In the genomic region with DNA sequence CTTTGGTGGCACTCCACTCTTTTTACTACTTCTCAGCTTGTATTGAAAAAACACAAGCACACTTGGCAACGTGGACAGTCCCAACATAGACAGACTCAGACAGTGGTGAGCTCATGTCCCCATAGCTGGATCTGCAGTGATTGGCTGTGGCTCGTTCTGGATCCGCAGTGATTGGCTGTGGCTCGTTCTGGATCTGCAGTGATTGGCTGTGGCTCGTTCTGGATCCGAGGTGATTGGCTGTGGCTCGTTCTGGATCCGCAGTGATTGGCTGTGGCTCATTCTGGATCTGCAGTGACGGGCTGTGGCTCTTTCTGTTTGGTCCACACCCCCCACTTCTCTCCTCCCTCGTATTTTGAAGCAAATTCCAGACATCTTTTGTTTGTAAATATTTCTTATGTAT, we compare ENCODE assay signal across 2 cellular contexts.
A peak's percentile ranks its signal among the peaks of the same experiment; 100 is the strongest.
TF ChIP-seq lines count a peak whose summit lies in the region.

No MANE protein-coding gene starts in this region.

TF ChIP-seq in HCT116, 20 proteins besides CTCF, POLR2A, EP300 and RAD21:
- TF ChIP-seq EZH2 (IDR thresholded peaks at IDR 0.05) (no peak), ELF1 (IDR thresholded peaks at IDR 0.05; ENCODE audit: borderline replicate concordance, low read depth) (no peak), ZBTB33 (IDR thresholded peaks at IDR 0.05; ENCODE audit: extremely low read depth, insufficient replicate concordance, low read length) (no peak), ATF3 (IDR thresholded peaks at IDR 0.05) (no peak), POLR2AphosphoS5 (IDR thresholded peaks at IDR 0.05; ENCODE audit: low read depth, low read length) (no peak), ZNF274 (IDR thresholded peaks at IDR 0.05; ENCODE audit: low read depth, low read length) (no peak), FOSL1 (IDR thresholded peaks at IDR 0.05; ENCODE audit: low read depth) (no peak), CEBPB (IDR thresholded peaks at IDR 0.05; ENCODE audit: low read depth) (no peak), MAX (IDR thresholded peaks at IDR 0.05) (no peak), SRF (IDR thresholded peaks at IDR 0.05; ENCODE audit: low read depth) (no peak), CBX3 (IDR thresholded peaks at IDR 0.05; ENCODE audit: low read depth) (no peak), JUND (IDR thresholded peaks at IDR 0.05) (no peak), YY1 (IDR thresholded peaks at IDR 0.05; ENCODE audit: extremely low read depth, insufficient replicate concordance, low read depth, low read length) (no peak), ZFX (IDR thresholded peaks at IDR 0.05) (no peak), SIN3A (IDR thresholded peaks at IDR 0.05; ENCODE audit: low read depth) (no peak), EZH2phosphoT487 (IDR thresholded peaks at IDR 0.05; ENCODE audit: borderline replicate concordance) (no peak), TCF7L2 (IDR thresholded peaks at IDR 0.05; ENCODE audit: borderline replicate concordance, extremely low read depth, insufficient read depth, insufficient read length) (no peak), SP1 (IDR thresholded peaks at IDR 0.05; ENCODE audit: low read depth) (no peak), EGR1 (IDR thresholded peaks at IDR 0.05; ENCODE audit: low read depth) (no peak)
- TF ChIP-seq, protein P1, sequence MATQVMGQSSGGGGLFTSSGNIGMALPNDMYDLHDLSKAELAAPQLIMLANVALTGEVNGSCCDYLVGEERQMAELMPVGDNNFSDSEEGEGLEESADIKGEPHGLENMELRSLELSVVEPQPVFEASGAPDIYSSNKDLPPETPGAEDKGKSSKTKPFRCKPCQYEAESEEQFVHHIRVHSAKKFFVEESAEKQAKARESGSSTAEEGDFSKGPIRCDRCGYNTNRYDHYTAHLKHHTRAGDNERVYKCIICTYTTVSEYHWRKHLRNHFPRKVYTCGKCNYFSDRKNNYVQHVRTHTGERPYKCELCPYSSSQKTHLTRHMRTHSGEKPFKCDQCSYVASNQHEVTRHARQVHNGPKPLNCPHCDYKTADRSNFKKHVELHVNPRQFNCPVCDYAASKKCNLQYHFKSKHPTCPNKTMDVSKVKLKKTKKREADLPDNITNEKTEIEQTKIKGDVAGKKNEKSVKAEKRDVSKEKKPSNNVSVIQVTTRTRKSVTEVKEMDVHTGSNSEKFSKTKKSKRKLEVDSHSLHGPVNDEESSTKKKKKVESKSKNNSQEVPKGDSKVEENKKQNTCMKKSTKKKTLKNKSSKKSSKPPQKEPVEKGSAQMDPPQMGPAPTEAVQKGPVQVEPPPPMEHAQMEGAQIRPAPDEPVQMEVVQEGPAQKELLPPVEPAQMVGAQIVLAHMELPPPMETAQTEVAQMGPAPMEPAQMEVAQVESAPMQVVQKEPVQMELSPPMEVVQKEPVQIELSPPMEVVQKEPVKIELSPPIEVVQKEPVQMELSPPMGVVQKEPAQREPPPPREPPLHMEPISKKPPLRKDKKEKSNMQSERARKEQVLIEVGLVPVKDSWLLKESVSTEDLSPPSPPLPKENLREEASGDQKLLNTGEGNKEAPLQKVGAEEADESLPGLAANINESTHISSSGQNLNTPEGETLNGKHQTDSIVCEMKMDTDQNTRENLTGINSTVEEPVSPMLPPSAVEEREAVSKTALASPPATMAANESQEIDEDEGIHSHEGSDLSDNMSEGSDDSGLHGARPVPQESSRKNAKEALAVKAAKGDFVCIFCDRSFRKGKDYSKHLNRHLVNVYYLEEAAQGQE (IDR thresholded peaks at IDR 0.05; ENCODE audit: low read depth) = no peak

TF ChIP-seq in GM12878, 131 proteins besides CTCF, POLR2A, EP300 and RAD21:
- TF ChIP-seq FOS (IDR thresholded peaks at IDR 0.05; ENCODE audit: borderline replicate concordance, extremely low read depth, insufficient read length) (peak; percentile 14), KAT2A (conservative IDR thresholded peaks at IDR 0.05; ENCODE audit: control insufficient read depth, low read depth, low read length) (no peak), SP1 (IDR thresholded peaks at IDR 0.05; ENCODE audit: low read depth, low read length) (peak; percentile 49), HDAC2 (IDR thresholded peaks at IDR 0.05) (no peak), TCF3 (IDR thresholded peaks at IDR 0.05; ENCODE audit: borderline replicate concordance, insufficient read depth, low read depth, low read length) (no peak)
TF ChIP-seq in GM12878: peak in this region for 2.
